ENCODE assay signal across 7 cellular contexts in genomic region chr17:30710296-30711088, GRCh38.
DNase-seq lines count a peak whose midpoint lies in the region; TF ChIP-seq lines count a peak whose summit lies in the region.
"Not testable (repeated sequence)": the region's sequence is repeated elsewhere in the genome, so short reads cannot be mapped to it uniquely, and the experiment has no call there.

No MANE protein-coding gene starts in this region.

- H3K9me3 Mint-ChIP-seq in activated CD4-positive, alpha-beta memory T cell treated with anti-CD3 and anti-CD28 coated beads, Interleukin-2, amount 10 ng/mL, durations not matched to agents 7 days and 5 days, result not testable (repeated sequence)
- H3K9me3 Mint-ChIP-seq in glutamatergic neuron (ENCODE audit: unreplicated experiment), result peaks cover 12% of the 10 kb centered on the region

- not testable (repeated sequence) for DNase-seq in GM12864 (ENCODE audit: low read depth); activated CD4-positive, alpha-beta memory T cell treated with anti-CD3 and anti-CD28 coated beads, Interleukin-2, amount 10 ng/mL, durations not matched to agents 7 days and 5 days; cardiac fibroblast (ENCODE audit: low read depth in 2 of 2); glutamatergic neuron; sigmoid colon
- DNase-seq in NCI-H524 (lab: John Stamatoyannopoulos, UW), result peak; percentile 43 to 49

- not testable (repeated sequence) for H3K27me3 ChIP-seq in sigmoid colon

- not testable (repeated sequence) for TF ChIP-seq EP300 in sigmoid colon (IDR thresholded peaks at IDR 0.05)

- not testable (repeated sequence) for H3K9me3 ChIP-seq in mesodermal cell (ENCODE audit: control insufficient read depth, low read length); sigmoid colon

- H3K27me3 Mint-ChIP-seq in activated CD4-positive, alpha-beta memory T cell treated with anti-CD3 and anti-CD28 coated beads, Interleukin-2, amount 10 ng/mL, durations not matched to agents 7 days and 5 days, result peaks cover 52% of the 10 kb centered on the region
- peaks cover 10% of the 10 kb centered on the region for H3K27me3 Mint-ChIP-seq in glutamatergic neuron (ENCODE audit: unreplicated experiment)

- not testable (repeated sequence) for H3K4me1 ChIP-seq in mesodermal cell (ENCODE audit: control insufficient read depth, insufficient read depth, low read length, poor library complexity, severe bottlenecking)
- peaks cover 3 to 47% (median 29%) of the 10 kb centered on the region in 4 donors for H3K4me1 ChIP-seq in sigmoid colon

- TF ChIP-seq CTCF in GM12864 (IDR thresholded peaks at IDR 0.05; ENCODE audit: low read depth, low read length, missing control alignments); cardiac fibroblast (IDR thresholded peaks at IDR 0.05; ENCODE audit: low read depth, low read length); glutamatergic neuron (IDR thresholded peaks at IDR 0.05; ENCODE audit: partially characterized antibody, unreplicated experiment); sigmoid colon (IDR thresholded peaks at IDR 0.05): not testable (repeated sequence)

- H3K27ac Mint-ChIP-seq in activated CD4-positive, alpha-beta memory T cell treated with anti-CD3 and anti-CD28 coated beads, Interleukin-2, amount 10 ng/mL, durations not matched to agents 7 days and 5 days, result not testable (repeated sequence)
- peak overlapping the region; percentile 55 for H3K27ac Mint-ChIP-seq in glutamatergic neuron (ENCODE audit: unreplicated experiment)

- intact Hi-C loops in sigmoid colon (cut with DNase I), result loop anchor here (10.0 kb wide), 2 partner anchors 114 to 236 kb away; partner anchors contain the start of genes CRLF3 and GOSR1

- H3K4me1 Mint-ChIP-seq in activated CD4-positive, alpha-beta memory T cell treated with anti-CD3 and anti-CD28 coated beads, Interleukin-2, amount 10 ng/mL, durations not matched to agents 7 days and 5 days, result peaks cover 35% of the 10 kb centered on the region
- not testable (repeated sequence) for H3K4me1 Mint-ChIP-seq in glutamatergic neuron (ENCODE audit: low read depth, unreplicated experiment)

- 0 to 2% methylated on average over 7 of the region's 29 CpGs for WGBS in mesodermal cell (ENCODE audit: insufficient coverage in 2 of 2), 2 experiments
- 25 to 28% methylated on average over 29 of the region's 29 CpGs for WGBS in sigmoid colon, 2 donors

- TF ChIP-seq POLR2A in sigmoid colon (IDR thresholded peaks at IDR 0.05), result not testable (repeated sequence)

- CTCF ChIA-PET in activated CD4-positive, alpha-beta memory T cell treated with anti-CD3 and anti-CD28 coated beads, Interleukin-2, amount 10 ng/mL, durations not matched to agents 7 days and 5 days (lab: Charles Lee), result not testable (repeated sequence)

- H3K4me3 ChIP-seq in GM12864 (ENCODE audit: low read depth, low read length) (peak overlapping the region; percentile 63), cardiac fibroblast (replicated peaks in 1 of 2; ENCODE audit: low read depth in 2 of 2, low read length in 2 of 2) (peak overlapping the region; percentile 54 to 65), mesodermal cell (ENCODE audit: extremely low read depth, insufficient read depth, low read length, poor library complexity, severe bottlenecking) (peak overlapping the region; percentile 71), sigmoid colon (peak overlapping the region; percentile 64 to 98 (median 87))

- POLR2A ChIA-PET in activated CD4-positive, alpha-beta memory T cell treated with anti-CD3 and anti-CD28 coated beads, Interleukin-2, amount 10 ng/mL, durations not matched to agents 7 days and 5 days (lab: Charles Lee), result not testable (repeated sequence)

- not testable (repeated sequence) for H3K36me3 ChIP-seq in mesodermal cell (ENCODE audit: control insufficient read depth, insufficient read depth, low read length); sigmoid colon

- H3K27ac ChIP-seq in mesodermal cell (ENCODE audit: low read depth, low read length, severe bottlenecking), result not testable (repeated sequence)
- peak overlapping the region in 3 of 4 donors; percentile 77 to 81 (median 78) for H3K27ac ChIP-seq in sigmoid colon

- peak overlapping the region; percentile 68 for H3K4me3 Mint-ChIP-seq in activated CD4-positive, alpha-beta memory T cell treated with anti-CD3 and anti-CD28 coated beads, Interleukin-2, amount 10 ng/mL, durations not matched to agents 7 days and 5 days
- peak overlapping the region; percentile 99 for H3K4me3 Mint-ChIP-seq in glutamatergic neuron (ENCODE audit: unreplicated experiment)

- not testable (repeated sequence) for H3K36me3 Mint-ChIP-seq in activated CD4-positive, alpha-beta memory T cell treated with anti-CD3 and anti-CD28 coated beads, Interleukin-2, amount 10 ng/mL, durations not matched to agents 7 days and 5 days (ENCODE audit: low read depth); glutamatergic neuron (ENCODE audit: unreplicated experiment)
